In genomic region chr3:32794487-32795308, GRCh38 we compare ENCODE assay signal across 1 cellular context.
TF ChIP-seq lines count a peak whose summit lies in the region.

No MANE protein-coding gene starts in this region.

TF ChIP-seq in H1, 55 proteins besides CTCF, POLR2A, EP300 and RAD21:
- TF ChIP-seq ATF2 (IDR thresholded peaks at IDR 0.05; ENCODE audit: low read length): no peak
- TF ChIP-seq CEBPB (IDR thresholded peaks at IDR 0.05; ENCODE audit: low read depth, low read length): no peak
- no peak for TF ChIP-seq SUZ12 (IDR thresholded peaks at IDR 0.05; ENCODE audit: low read length)
- no peak for TF ChIP-seq MAFK (IDR thresholded peaks at IDR 0.05; ENCODE audit: low read depth, low read length)
- TF ChIP-seq SRF (IDR thresholded peaks at IDR 0.05; ENCODE audit: low read depth, low read length): no peak
- no peak for TF ChIP-seq CHD2 (IDR thresholded peaks at IDR 0.05; ENCODE audit: low read length)
- TF ChIP-seq, protein P1, sequence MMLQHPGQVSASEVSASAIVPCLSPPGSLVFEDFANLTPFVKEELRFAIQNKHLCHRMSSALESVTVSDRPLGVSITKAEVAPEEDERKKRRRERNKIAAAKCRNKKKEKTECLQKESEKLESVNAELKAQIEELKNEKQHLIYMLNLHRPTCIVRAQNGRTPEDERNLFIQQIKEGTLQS (IDR thresholded peaks at IDR 0.05; ENCODE audit: insufficient read depth, low read depth, low read length): no peak
- TF ChIP-seq ASH2L (IDR thresholded peaks at IDR 0.05; ENCODE audit: low read length): no peak
- TF ChIP-seq CREB1 (IDR thresholded peaks at IDR 0.05): no peak
- TF ChIP-seq SP2 (IDR thresholded peaks at IDR 0.05; ENCODE audit: low read length): no peak
- TF ChIP-seq JUN (IDR thresholded peaks at IDR 0.05; ENCODE audit: low read depth, low read length): no peak
- no peak for TF ChIP-seq SIRT6 (IDR thresholded peaks at IDR 0.05; ENCODE audit: low read length)
- TF ChIP-seq SIX5 (IDR thresholded peaks at IDR 0.05; ENCODE audit: low read depth, low read length): no peak
- TF ChIP-seq, protein P2, sequence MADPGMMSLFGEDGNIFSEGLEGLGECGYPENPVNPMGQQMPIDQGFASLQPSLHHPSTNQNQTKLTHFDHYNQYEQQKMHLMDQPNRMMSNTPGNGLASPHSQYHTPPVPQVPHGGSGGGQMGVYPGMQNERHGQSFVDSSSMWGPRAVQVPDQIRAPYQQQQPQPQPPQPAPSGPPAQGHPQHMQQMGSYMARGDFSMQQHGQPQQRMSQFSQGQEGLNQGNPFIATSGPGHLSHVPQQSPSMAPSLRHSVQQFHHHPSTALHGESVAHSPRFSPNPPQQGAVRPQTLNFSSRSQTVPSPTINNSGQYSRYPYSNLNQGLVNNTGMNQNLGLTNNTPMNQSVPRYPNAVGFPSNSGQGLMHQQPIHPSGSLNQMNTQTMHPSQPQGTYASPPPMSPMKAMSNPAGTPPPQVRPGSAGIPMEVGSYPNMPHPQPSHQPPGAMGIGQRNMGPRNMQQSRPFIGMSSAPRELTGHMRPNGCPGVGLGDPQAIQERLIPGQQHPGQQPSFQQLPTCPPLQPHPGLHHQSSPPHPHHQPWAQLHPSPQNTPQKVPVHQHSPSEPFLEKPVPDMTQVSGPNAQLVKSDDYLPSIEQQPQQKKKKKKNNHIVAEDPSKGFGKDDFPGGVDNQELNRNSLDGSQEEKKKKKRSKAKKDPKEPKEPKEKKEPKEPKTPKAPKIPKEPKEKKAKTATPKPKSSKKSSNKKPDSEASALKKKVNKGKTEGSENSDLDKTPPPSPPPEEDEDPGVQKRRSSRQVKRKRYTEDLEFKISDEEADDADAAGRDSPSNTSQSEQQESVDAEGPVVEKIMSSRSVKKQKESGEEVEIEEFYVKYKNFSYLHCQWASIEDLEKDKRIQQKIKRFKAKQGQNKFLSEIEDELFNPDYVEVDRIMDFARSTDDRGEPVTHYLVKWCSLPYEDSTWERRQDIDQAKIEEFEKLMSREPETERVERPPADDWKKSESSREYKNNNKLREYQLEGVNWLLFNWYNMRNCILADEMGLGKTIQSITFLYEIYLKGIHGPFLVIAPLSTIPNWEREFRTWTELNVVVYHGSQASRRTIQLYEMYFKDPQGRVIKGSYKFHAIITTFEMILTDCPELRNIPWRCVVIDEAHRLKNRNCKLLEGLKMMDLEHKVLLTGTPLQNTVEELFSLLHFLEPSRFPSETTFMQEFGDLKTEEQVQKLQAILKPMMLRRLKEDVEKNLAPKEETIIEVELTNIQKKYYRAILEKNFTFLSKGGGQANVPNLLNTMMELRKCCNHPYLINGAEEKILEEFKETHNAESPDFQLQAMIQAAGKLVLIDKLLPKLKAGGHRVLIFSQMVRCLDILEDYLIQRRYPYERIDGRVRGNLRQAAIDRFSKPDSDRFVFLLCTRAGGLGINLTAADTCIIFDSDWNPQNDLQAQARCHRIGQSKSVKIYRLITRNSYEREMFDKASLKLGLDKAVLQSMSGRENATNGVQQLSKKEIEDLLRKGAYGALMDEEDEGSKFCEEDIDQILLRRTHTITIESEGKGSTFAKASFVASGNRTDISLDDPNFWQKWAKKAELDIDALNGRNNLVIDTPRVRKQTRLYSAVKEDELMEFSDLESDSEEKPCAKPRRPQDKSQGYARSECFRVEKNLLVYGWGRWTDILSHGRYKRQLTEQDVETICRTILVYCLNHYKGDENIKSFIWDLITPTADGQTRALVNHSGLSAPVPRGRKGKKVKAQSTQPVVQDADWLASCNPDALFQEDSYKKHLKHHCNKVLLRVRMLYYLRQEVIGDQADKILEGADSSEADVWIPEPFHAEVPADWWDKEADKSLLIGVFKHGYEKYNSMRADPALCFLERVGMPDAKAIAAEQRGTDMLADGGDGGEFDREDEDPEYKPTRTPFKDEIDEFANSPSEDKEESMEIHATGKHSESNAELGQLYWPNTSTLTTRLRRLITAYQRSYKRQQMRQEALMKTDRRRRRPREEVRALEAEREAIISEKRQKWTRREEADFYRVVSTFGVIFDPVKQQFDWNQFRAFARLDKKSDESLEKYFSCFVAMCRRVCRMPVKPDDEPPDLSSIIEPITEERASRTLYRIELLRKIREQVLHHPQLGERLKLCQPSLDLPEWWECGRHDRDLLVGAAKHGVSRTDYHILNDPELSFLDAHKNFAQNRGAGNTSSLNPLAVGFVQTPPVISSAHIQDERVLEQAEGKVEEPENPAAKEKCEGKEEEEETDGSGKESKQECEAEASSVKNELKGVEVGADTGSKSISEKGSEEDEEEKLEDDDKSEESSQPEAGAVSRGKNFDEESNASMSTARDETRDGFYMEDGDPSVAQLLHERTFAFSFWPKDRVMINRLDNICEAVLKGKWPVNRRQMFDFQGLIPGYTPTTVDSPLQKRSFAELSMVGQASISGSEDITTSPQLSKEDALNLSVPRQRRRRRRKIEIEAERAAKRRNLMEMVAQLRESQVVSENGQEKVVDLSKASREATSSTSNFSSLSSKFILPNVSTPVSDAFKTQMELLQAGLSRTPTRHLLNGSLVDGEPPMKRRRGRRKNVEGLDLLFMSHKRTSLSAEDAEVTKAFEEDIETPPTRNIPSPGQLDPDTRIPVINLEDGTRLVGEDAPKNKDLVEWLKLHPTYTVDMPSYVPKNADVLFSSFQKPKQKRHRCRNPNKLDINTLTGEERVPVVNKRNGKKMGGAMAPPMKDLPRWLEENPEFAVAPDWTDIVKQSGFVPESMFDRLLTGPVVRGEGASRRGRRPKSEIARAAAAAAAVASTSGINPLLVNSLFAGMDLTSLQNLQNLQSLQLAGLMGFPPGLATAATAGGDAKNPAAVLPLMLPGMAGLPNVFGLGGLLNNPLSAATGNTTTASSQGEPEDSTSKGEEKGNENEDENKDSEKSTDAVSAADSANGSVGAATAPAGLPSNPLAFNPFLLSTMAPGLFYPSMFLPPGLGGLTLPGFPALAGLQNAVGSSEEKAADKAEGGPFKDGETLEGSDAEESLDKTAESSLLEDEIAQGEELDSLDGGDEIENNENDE (IDR thresholded peaks at IDR 0.05; ENCODE audit: insufficient replicate concordance, low read length): no peak
- TF ChIP-seq SP4 (IDR thresholded peaks at IDR 0.05; ENCODE audit: low read length): no peak
- no peak for TF ChIP-seq RXRA (IDR thresholded peaks at IDR 0.05; ENCODE audit: insufficient read depth, low read depth, low read length)
- TF ChIP-seq POLR2AphosphoS5 (IDR thresholded peaks at IDR 0.05; ENCODE audit: low read depth, low read length): no peak; the same call in 1 of the 2 replicates
- no peak for TF ChIP-seq POU5F1 (IDR thresholded peaks at IDR 0.05; ENCODE audit: low read depth, low read length)
TF ChIP-seq in H1: peak in this region for 0.
